12 cellular contexts compared by ENCODE assay signal in genomic region chr6:82396964-82397761, GRCh38. TPM values are rescaled to one million over a fixed set of nuclear protein-coding genes. Genes with fewer than 3 reads are reported as not detected.
A peak's percentile ranks its signal among the peaks of the same experiment; 100 is the strongest.
DNase-seq lines count a peak whose midpoint lies in the region; ATAC-seq and TF ChIP-seq lines count a peak whose summit lies in the region.
"Had no signal": no experiment of that assay in that cellular context is flagged by ENCODE, and none has a peak within 500 bp of the region (broad histone marks: within the 10 kb centered on the region; RNA-seq: fewer than 3 reads in every experiment).

No MANE protein-coding gene starts in this region.

- no peaks in the 10 kb centered on the region for H3K36me3 Mint-ChIP-seq in MCF 10A (ENCODE audit: insufficient read depth, unreplicated experiment)
- H3K36me3 Mint-ChIP-seq: memory B cell had no signal

- no peaks in the 10 kb centered on the region for H3K27me3 ChIP-seq in breast epithelium
- no peaks in the 10 kb centered on the region for H3K27me3 ChIP-seq in right cardiac atrium (ENCODE audit: control insufficient read depth, insufficient read depth)
- H3K27me3 ChIP-seq in left ventricle myocardium inferior (ENCODE audit: low read depth), result no peaks in the 10 kb centered on the region
- H3K27me3 ChIP-seq: testis had no signal

- no peak for TF ChIP-seq CTCF in MCF 10A (IDR thresholded peaks at IDR 0.05; ENCODE audit: unreplicated experiment)
- TF ChIP-seq CTCF in breast epithelium (IDR thresholded peaks at IDR 0.05), result no peak
- TF ChIP-seq CTCF in left ventricle myocardium inferior (IDR thresholded peaks at IDR 0.05; ENCODE audit: borderline replicate concordance), result no peak

- ATAC-seq in right cardiac atrium, result no peak
- no peak for ATAC-seq in HG03175 (IDR thresholded peaks at IDR 0.05; ENCODE audit: unreplicated experiment)
- ATAC-seq: Right ventricle myocardium inferior had no signal

- POLR2A ChIA-PET in MCF 10A (lab: Yijun Ruan, JAX), result interaction anchor here (0.6 to 4.7 kb wide), 21 partner anchors 8 to 786 kb away, joined by 3 to 65 read pairs (median 5); partner anchors contain the start of genes TPBG and UBE3D

- no peaks in the 10 kb centered on the region for H3K9me3 Mint-ChIP-seq in MCF 10A (ENCODE audit: unreplicated experiment)

- no peak for TF ChIP-seq POLR2A in breast epithelium (IDR thresholded peaks at IDR 0.05)

- no peaks in the 10 kb centered on the region for H3K36me3 ChIP-seq in breast epithelium
- H3K36me3 ChIP-seq in left ventricle myocardium inferior, result no peaks in the 10 kb centered on the region

- H3K4me3 Mint-ChIP-seq in MCF 10A (ENCODE audit: unreplicated experiment), result peak overlapping the region; percentile 67
- H3K4me3 Mint-ChIP-seq: B cell, memory B cell had no signal

- 92% methylated on average over 1 of the region's 1 CpG for WGBS in right cardiac atrium

- CTCF ChIA-PET in MCF 10A (lab: Yijun Ruan, JAX), result interaction anchor here (0.6 to 0.8 kb wide), 3 partner anchors 10 to 285 kb away, joined by 3 to 5 read pairs (median 3); no protein-coding TSS in a partner anchor

- DNase-seq in MCF 10A (ENCODE audit: unreplicated experiment), result peak; percentile 96
- DNase-seq in breast epithelium (ENCODE audit: low spot score in 2 of 2), result no peak
- peak; percentile 26 for DNase-seq in RPMI8226
- DNase-seq in fibroblast of gingiva (ENCODE audit: low read depth), result peak; percentile 67
- no peak for DNase-seq in C1 segment of cervical spinal cord (lab: John Stamatoyannopoulos, UW)
- no peak for DNase-seq in right cardiac atrium
- DNase-seq in left ventricle myocardium inferior, result no peak
- DNase-seq: testis had no signal

- H3K4me1 ChIP-seq in breast epithelium (no peaks in the 10 kb centered on the region), right cardiac atrium (ENCODE audit: control insufficient read depth, insufficient read depth, low read length) (no peaks in the 10 kb centered on the region), left ventricle myocardium inferior (no peaks in the 10 kb centered on the region)
- H3K4me1 ChIP-seq: testis had no signal

- H3K27ac ChIP-seq in breast epithelium (no peak overlapping the region), right cardiac atrium (ENCODE audit: low read length) (no peak overlapping the region), left ventricle myocardium inferior (replicated peaks) (no peak overlapping the region)
- H3K27ac ChIP-seq: testis had no signal

- peak overlapping the region; percentile 70 for H3K27ac Mint-ChIP-seq in MCF 10A (ENCODE audit: low read depth, unreplicated experiment)
- H3K27ac Mint-ChIP-seq: B cell, memory B cell had no signal

- H3K4me3 ChIP-seq in breast epithelium, result no peak overlapping the region
- no peak overlapping the region for H3K4me3 ChIP-seq in right cardiac atrium (ENCODE audit: low read length)
- no peak overlapping the region for H3K4me3 ChIP-seq in left ventricle myocardium inferior
- H3K4me3 ChIP-seq: testis had no signal

- no peaks in the 10 kb centered on the region for H3K27me3 Mint-ChIP-seq in MCF 10A (ENCODE audit: insufficient read depth, unreplicated experiment)
- H3K27me3 Mint-ChIP-seq: B cell, memory B cell had no signal

- H3K4me1 Mint-ChIP-seq in MCF 10A (ENCODE audit: insufficient read depth, unreplicated experiment), result peaks cover 45% of the 10 kb centered on the region
- H3K4me1 Mint-ChIP-seq: B cell, memory B cell had no signal

- BruUV-seq in MCF 10A (replicated peaks; lab: Mats Ljungman, UMichigan), result TSS peak; percentile 85

- intact Hi-C loops in MCF 10A (cut with micrococcal nuclease), result loop anchor here (2.0 kb wide), 1 partner anchor 32 kb away; no protein-coding TSS in a partner anchor
- intact Hi-C loops in breast epithelium (cut with DNase I; ENCODE audit: low total_unique reads), result no loop called here
- intact Hi-C loops in right cardiac atrium (cut with DNase I), result no loop called here
- intact Hi-C loops in left ventricle myocardium inferior (cut with micrococcal nuclease), result no loop called here

- H3K9me3 ChIP-seq in breast epithelium (no peaks in the 10 kb centered on the region), right cardiac atrium (ENCODE audit: control insufficient read depth, low read length) (peaks cover 1% of the 10 kb centered on the region), left ventricle myocardium inferior (replicated peaks) (no peaks in the 10 kb centered on the region)
- H3K9me3 ChIP-seq: testis had no signal

RNA-seq across cellular contexts. Expression of gene TPBG, which starts 33.5 kb away (rescaled TPM):
- total RNA-seq in MCF 10A (2022) (72.9 and 96.9 TPM in 2 replicates), breast epithelium (10 to 100 TPM; 20.8 to 73.2 (median 49.2) TPM), right cardiac atrium (1 to 10 TPM; 4.8 to 7.8 (median 5.6) TPM), left ventricle myocardium inferior (2.6 TPM)
- polyA plus RNA-seq in right cardiac atrium, result 2.0 TPM
- total RNA-seq: B cell had no signal

Comparison
In these comparisons a context has a peak if more than half of its experiments do, and no peak if none do; other contexts are left out.
1. DNase-seq: peak in MCF 10A (single experiment), RPMI8226 (single experiment) and fibroblast of gingiva (single experiment); none in breast epithelium (0 of 2), C1 segment of cervical spinal cord (0 of 14), right cardiac atrium (0 of 3) and left ventricle myocardium inferior (single experiment).